In genomic region chr21:29024474-29025327, GRCh38 we compare ENCODE assay signal across 1 cellular context.
TF ChIP-seq lines count a peak whose summit lies in the region.

Gene USP16 (plus strand): TSS chr21:29024668. CDS start chr21:29027914, 3,246 bp downstream.

TF ChIP-seq in HepG2, 621 proteins besides CTCF, POLR2A, EP300 and RAD21 (continued from another document and continues in another):
- TF ChIP-seq THAP9 (CRISPR knock-in tag; IDR thresholded peaks at IDR 0.05; ENCODE audit: borderline replicate concordance): peak; percentile 75; the same call in 1 of the 2 replicates
- TF ChIP-seq ZNF883 (CRISPR knock-in tag; IDR thresholded peaks at IDR 0.05; ENCODE audit: not compliant biosample characterization): peak; percentile 44
- no peak; the same call in 1 of the 2 replicates for TF ChIP-seq TFAP4 (IDR thresholded peaks at IDR 0.05; ENCODE audit: borderline replicate concordance, low read depth)
- TF ChIP-seq ZNF709 (CRISPR knock-in tag; IDR thresholded peaks at IDR 0.05): no peak
- TF ChIP-seq CCDC6 (CRISPR knock-in tag; IDR thresholded peaks at IDR 0.05): no peak
- TF ChIP-seq ZNF543 (CRISPR knock-in tag; IDR thresholded peaks at IDR 0.05): peak; percentile 77; the same call in 1 of the 2 replicates
- TF ChIP-seq REL (CRISPR knock-in tag; conservative IDR thresholded peaks at IDR 0.05): no peak
- TF ChIP-seq ZNF407 (CRISPR knock-in tag; IDR thresholded peaks at IDR 0.05; ENCODE audit: not compliant biosample characterization): no peak
- TF ChIP-seq ZNF550 (CRISPR knock-in tag; IDR thresholded peaks at IDR 0.05; ENCODE audit: borderline replicate concordance): no peak
- TF ChIP-seq ZBTB2 (CRISPR knock-in tag; IDR thresholded peaks at IDR 0.05; ENCODE audit: low read depth): no peak
- TF ChIP-seq SNAI1 (CRISPR knock-in tag; IDR thresholded peaks at IDR 0.05; ENCODE audit: borderline replicate concordance): no peak
- peak; percentile 23; the same call in 1 of the 2 replicates for TF ChIP-seq ZNF737 (CRISPR knock-in tag; IDR thresholded peaks at IDR 0.05; ENCODE audit: borderline replicate concordance)
- peak; percentile 61; the same call in 1 of the 2 replicates for TF ChIP-seq DR1 (CRISPR knock-in tag; IDR thresholded peaks at IDR 0.05)
- peak; percentile 40; the same call in 1 of the 2 replicates for TF ChIP-seq ZGPAT (CRISPR knock-in tag; IDR thresholded peaks at IDR 0.05)
- no peak; the same call in 1 of the 2 replicates for TF ChIP-seq ZZZ3 (CRISPR knock-in tag; IDR thresholded peaks at IDR 0.05; ENCODE audit: borderline replicate concordance)
- no peak for TF ChIP-seq IRX3 (CRISPR knock-in tag; IDR thresholded peaks at IDR 0.05; ENCODE audit: borderline replicate concordance, low read depth)
- TF ChIP-seq ZNF207 (IDR thresholded peaks at IDR 0.05; ENCODE audit: borderline replicate concordance): no peak
- no peak for TF ChIP-seq ZNF337 (CRISPR knock-in tag; IDR thresholded peaks at IDR 0.05; ENCODE audit: borderline replicate concordance, low read depth)
- TF ChIP-seq PPARG (CRISPR knock-in tag; conservative IDR thresholded peaks at IDR 0.05): no peak
- peak; percentile 54; the same call in 1 of the 2 replicates for TF ChIP-seq ZNF264 (CRISPR knock-in tag; IDR thresholded peaks at IDR 0.05)
- peak; percentile 74 for TF ChIP-seq CSRNP1 (CRISPR knock-in tag; IDR thresholded peaks at IDR 0.05)
- TF ChIP-seq AKAP8 (CRISPR knock-in tag; IDR thresholded peaks at IDR 0.05): no peak; the same call in 1 of the 2 replicates
- 0 out of 2 replicates have a peak, but pooled peaks have one; percentile 35 for TF ChIP-seq E2F1 (CRISPR knock-in tag; IDR thresholded peaks at IDR 0.05)
